In the genomic region with DNA sequence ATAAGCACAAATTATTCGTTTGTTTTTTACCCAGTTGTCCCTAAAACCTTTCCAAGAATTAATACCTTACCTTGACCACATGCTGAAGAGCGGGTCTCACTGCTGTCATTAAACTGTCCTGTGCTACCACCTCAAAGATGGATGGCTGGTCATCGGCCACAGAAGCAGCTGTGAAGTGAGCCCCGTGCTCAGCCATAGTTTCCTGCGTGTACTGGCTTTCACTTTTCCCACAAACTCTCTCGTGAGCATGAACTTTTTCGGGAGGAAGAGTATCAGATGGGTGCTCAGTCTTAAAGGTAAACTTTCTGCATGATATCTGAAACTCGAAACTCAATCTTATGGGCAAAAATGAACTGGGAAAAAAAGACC, we compare ENCODE assay signal across 7 cellular contexts. TPM values are rescaled to one million over a fixed set of nuclear protein-coding genes. Genes with fewer than 3 reads are reported as not detected.
DNase-seq lines count a peak whose midpoint lies in the region; ATAC-seq and TF ChIP-seq lines count a peak whose summit lies in the region.

No MANE protein-coding gene starts in this region.

- 2% methylated on average over 8 of the region's 8 CpGs for WGBS in esophagus, 2 donors

- H3K4me2 ChIP-seq in neural progenitor cell, result peak overlapping the region; percentile 97

- peak overlapping the region; percentile 78 for H3K4me3 ChIP-seq in H7 (ENCODE audit: insufficient read depth, low read depth, low read length)
- peak overlapping the region; percentile 81 for H3K4me3 ChIP-seq in SK-N-MC
- H3K4me3 ChIP-seq in esophagus (ENCODE audit: low read depth in 1 of 2, low read length in 2 of 2), result peak overlapping the region; percentile 71 to 76
- peak overlapping the region; percentile 80 for H3K4me3 ChIP-seq in neural progenitor cell

- no peaks in the 10 kb centered on the region for H3K9me3 ChIP-seq in SK-N-MC (ENCODE audit: low read depth, low read length)
- H3K9me3 ChIP-seq in esophagus (ENCODE audit: control insufficient read depth in 2 of 2, insufficient read depth in 1 of 2, low read depth in 1 of 2, low read length in 1 of 2), result no peaks in the 10 kb centered on the region
- H3K9me3 ChIP-seq in neural progenitor cell (ENCODE audit: low read depth), result no peaks in the 10 kb centered on the region

- peak overlapping the region; percentile 86 for H3K9ac ChIP-seq in SK-N-MC (ENCODE audit: insufficient read length)
- H3K9ac ChIP-seq in neural progenitor cell, result peak overlapping the region; percentile 94

- peak overlapping the region; percentile 85 for H2AFZ ChIP-seq in neural progenitor cell (replicated peaks)

- H3K27me3 ChIP-seq in H7 (ENCODE audit: control insufficient read depth, insufficient read depth, low read length), result no peaks in the 10 kb centered on the region
- no peaks in the 10 kb centered on the region for H3K27me3 ChIP-seq in esophagus (ENCODE audit: control insufficient read depth in 1 of 2, insufficient read depth in 2 of 2, low read length in 2 of 2)
- no peaks in the 10 kb centered on the region for H3K27me3 ChIP-seq in neural progenitor cell

- DNase-seq in H7, result no peak
- no peak for DNase-seq in SK-N-MC (ENCODE audit: low read depth, low spot score)
- DNase-seq in neural progenitor cell (ENCODE audit: low spot score), result no peak
- no peak for DNase-seq in GM19240 (ENCODE audit: insufficient read length, low spot score)
- no peak for DNase-seq in GOT3 (lab: John Stamatoyannopoulos, UW)

- no peaks in the 10 kb centered on the region for H4K20me1 ChIP-seq in neural progenitor cell (ENCODE audit: low read depth)

- TF ChIP-seq CTCF in neural progenitor cell (IDR thresholded peaks at IDR 0.05), result no peak

- no peaks in the 10 kb centered on the region for H3K9me3 Mint-ChIP-seq in neural progenitor cell

- no peaks in the 10 kb centered on the region; the same call in 1 of the 2 replicates for H3K36me3 ChIP-seq in H7 (replicated peaks; ENCODE audit: control insufficient read depth, insufficient read depth, low read length)
- peaks cover 10% of the 10 kb centered on the region; the same call in 1 of the 2 replicates for H3K36me3 ChIP-seq in SK-N-MC (ENCODE audit: insufficient read depth, low read length)
- no peaks in the 10 kb centered on the region for H3K36me3 ChIP-seq in esophagus (ENCODE audit: control insufficient read depth in 2 of 2, insufficient read depth in 2 of 2, low read length in 1 of 2)
- H3K36me3 ChIP-seq in neural progenitor cell, result no peaks in the 10 kb centered on the region

- H3K27ac ChIP-seq in SK-N-MC (no peak overlapping the region), esophagus (ENCODE audit: low read depth in 2 of 2, low read length in 1 of 2) (peak overlapping the region; percentile 84 to 85), neural progenitor cell (no peak overlapping the region)

- H3K4me1 Mint-ChIP-seq in neural progenitor cell, result peaks cover 13% of the 10 kb centered on the region

- H3K27me3 Mint-ChIP-seq in neural progenitor cell (ENCODE audit: insufficient read depth, low read depth), result no peaks in the 10 kb centered on the region

- H3K4me3 Mint-ChIP-seq in neural progenitor cell, result peak overlapping the region; percentile 97

- H3K4me1 ChIP-seq in esophagus (ENCODE audit: control insufficient read depth in 2 of 2, insufficient read depth in 2 of 2, low read length in 1 of 2) (no peaks in the 10 kb centered on the region), neural progenitor cell (peaks cover 10% of the 10 kb centered on the region)

- no peak overlapping the region for H3K27ac Mint-ChIP-seq in neural progenitor cell

- peaks cover 9% of the 10 kb centered on the region for H3K79me2 ChIP-seq in neural progenitor cell (ENCODE audit: low read depth)

- peaks cover 6% of the 10 kb centered on the region for H3K36me3 Mint-ChIP-seq in neural progenitor cell

- H3F3A ChIP-seq in neural progenitor cell (ENCODE audit: low read depth), result peaks cover 45% of the 10 kb centered on the region

- no peak for ATAC-seq in GM21515 (IDR thresholded peaks at IDR 0.05; ENCODE audit: unreplicated experiment)

RNA-seq across cellular contexts. Expression of gene PEX12, which starts 0.6 kb away (rescaled TPM):
- 5.5 and 7.7 TPM in 2 replicates for total RNA-seq in H7 (2014; rRNA removed; shearing (Covaris generic))
- 1 to 10 TPM; 2.4 TPM for polyA plus RNA-seq in esophagus
- 6.5 and 7.0 TPM in 2 replicates for total RNA-seq in neural progenitor cell (ENCODE audit: low replicate concordance)

RNA-seq across cellular contexts. Expression of gene AP2B1, which starts 9.3 kb away (rescaled TPM):
- 87.1 and 102 TPM in 2 replicates for total RNA-seq in H7 (2014; rRNA removed; shearing (Covaris generic))
- polyA plus RNA-seq in esophagus, result 10 to 100 TPM; 13.2 to 14.3 TPM
- total RNA-seq in neural progenitor cell (ENCODE audit: low replicate concordance), result 120 and 125 TPM in 2 replicates

RNA-seq across cellular contexts. Expression of gene SLFN14, which starts 17.2 kb away (rescaled TPM):
- not detected in 2 replicates for total RNA-seq in H7 (2014; rRNA removed; shearing (Covaris generic))
- polyA plus RNA-seq in esophagus, result not detected
- total RNA-seq in neural progenitor cell (ENCODE audit: low replicate concordance), result not detected in 2 replicates

RNA-seq across cellular contexts. Expression of gene SLFN12L, which starts 40.3 kb away (rescaled TPM):
- not detected in 2 replicates for total RNA-seq in H7 (2014; rRNA removed; shearing (Covaris generic))
- polyA plus RNA-seq in esophagus, result under 1 TPM; 0.25 to 0.55 TPM
- total RNA-seq in neural progenitor cell (ENCODE audit: low replicate concordance), result not detected in 2 replicates

Comparison
In these comparisons a context has a peak if more than half of its experiments do, and no peak if none do; other contexts are left out.
1. H3K27ac ChIP-seq: peak in esophagus (2 of 2); none in SK-N-MC (single experiment) and neural progenitor cell (single experiment).
2. Peak in every context shown above with its lines, with median percentiles within 50 percentile points of each other: H3K4me3 ChIP-seq.